ENCODE assay signal across 21 cellular contexts in the genomic region with DNA sequence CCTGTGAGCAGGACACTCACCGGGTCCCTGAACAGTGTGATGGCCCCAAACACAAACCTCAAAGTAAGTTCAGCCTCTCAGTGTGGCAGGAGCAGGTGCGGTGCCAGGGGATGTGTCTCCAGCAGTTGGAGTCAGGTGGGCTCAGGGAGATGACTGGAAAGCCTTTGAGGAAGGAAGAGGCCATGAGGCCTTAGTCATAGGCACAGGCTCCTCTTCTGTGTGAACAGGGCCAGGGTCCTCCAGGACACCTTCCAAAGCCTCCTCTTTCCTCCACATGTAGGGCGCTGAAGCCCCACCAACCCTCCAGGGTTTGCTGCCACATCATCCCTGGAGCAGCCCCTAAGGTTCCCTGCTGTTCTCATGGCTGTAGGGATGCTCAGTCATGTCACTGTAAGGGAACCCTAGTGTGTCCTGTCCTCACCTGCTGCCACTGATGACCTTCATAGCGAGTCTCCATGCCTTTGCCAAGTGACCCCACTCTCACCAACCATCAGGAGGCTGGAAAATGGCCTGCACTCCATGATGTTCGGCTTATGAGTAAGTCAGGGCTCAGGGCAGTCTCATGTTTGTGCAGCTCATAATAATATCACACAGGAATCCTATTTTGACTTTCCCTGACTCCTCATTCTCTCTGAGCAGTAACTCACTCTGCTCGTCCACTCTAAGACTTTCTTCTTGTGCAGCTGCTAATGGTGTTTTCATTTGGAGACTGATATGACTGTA.
DNase-seq lines count a peak whose midpoint lies in the region; ATAC-seq, FAIRE-seq and TF ChIP-seq lines count a peak whose summit lies in the region.
"Had no signal": no experiment of that assay in that cellular context is flagged by ENCODE, and none has a peak within 500 bp of the region (broad histone marks: within the 10 kb centered on the region; RNA-seq: fewer than 3 reads in every experiment).

No MANE protein-coding gene starts in this region.

- DNase-seq in Right ventricle myocardium superior (peak; percentile 30), left ventricle myocardium superior (no peak), RWPE2 (ENCODE audit: low spot score) (peak; percentile 35), kidney (peak; percentile 68), vagina (ENCODE audit: extremely low spot score in 2 of 2) (peak; percentile 89 to 96), PC-9 (no peak)
- DNase-seq: HFFc6, KG1, NCI-H1092, NCI-H1694, NCI-H2107, NCI-H446 treated with DMSO at 0.1 percent for 48 hours, NCI-H82, SJCRH30 had no signal

- no peaks in the 10 kb centered on the region for H4K20me1 ChIP-seq in PC-9 (ENCODE audit: insufficient read depth)

- no peaks in the 10 kb centered on the region for H3K36me3 ChIP-seq in RWPE2 (ENCODE audit: low read depth)
- H3K36me3 ChIP-seq in kidney (ENCODE audit: control insufficient read depth in 1 of 2, insufficient read depth in 2 of 2, low read length in 2 of 2) = no peaks in the 10 kb centered on the region
- no peaks in the 10 kb centered on the region for H3K36me3 ChIP-seq in vagina
- no peaks in the 10 kb centered on the region for H3K36me3 ChIP-seq in PC-9 (ENCODE audit: low read depth)
- H3K36me3 ChIP-seq: SJCRH30 had no signal

- no peak overlapping the region for H3K4me3 ChIP-seq in RWPE2 (ENCODE audit: severe bottlenecking)
- no peak overlapping the region for H3K4me3 ChIP-seq in kidney (ENCODE audit: low read length in 2 of 2)
- H3K4me3 ChIP-seq in vagina = no peak overlapping the region
- no peak overlapping the region for H3K4me3 ChIP-seq in PC-9
- H3K4me3 ChIP-seq: SJCRH30 had no signal

- H3K9ac ChIP-seq in kidney (ENCODE audit: low read length in 2 of 2) = no peak overlapping the region

- no peak for TF ChIP-seq POLR2A in vagina (IDR thresholded peaks at IDR 0.05)

- no peak overlapping the region for H2AFZ ChIP-seq in PC-9

- POLR2A ChIA-PET in PC-9 (lab: Charles Lee; ENCODE audit: unreplicated experiment) = no interaction called here

- H3K4me2 ChIP-seq in PC-9 = no peak overlapping the region

- H3K9me3 ChIP-seq in RWPE2 (ENCODE audit: severe bottlenecking) = peaks cover 3% of the 10 kb centered on the region
- H3K9me3 ChIP-seq in kidney (ENCODE audit: control insufficient read depth in 1 of 2, low read length in 2 of 2) = peaks cover 0 to 3% of the 10 kb centered on the region in 2 donors
- no peaks in the 10 kb centered on the region for H3K9me3 ChIP-seq in vagina
- no peaks in the 10 kb centered on the region; the same call in 1 of the 2 replicates for H3K9me3 ChIP-seq in PC-9 (ENCODE audit: insufficient read depth, low read depth)
- H3K9me3 ChIP-seq: SJCRH30 had no signal

- no peak for TF ChIP-seq CTCF in RWPE2 (IDR thresholded peaks at IDR 0.05; ENCODE audit: poor library complexity, severe bottlenecking)
- TF ChIP-seq CTCF in kidney (IDR thresholded peaks at IDR 0.05; ENCODE audit: borderline replicate concordance, extremely low read depth, insufficient read depth) = no peak
- TF ChIP-seq CTCF in vagina (IDR thresholded peaks at IDR 0.05) = no peak
- TF ChIP-seq CTCF in PC-9 (conservative IDR thresholded peaks at IDR 0.05) = no peak

- CTCF ChIA-PET in PC-9 (lab: Charles Lee) = no interaction called here

- no peaks in the 10 kb centered on the region for H3F3A ChIP-seq in PC-9 (ENCODE audit: insufficient read depth, low read depth)

- no peaks in the 10 kb centered on the region for H3K9me2 ChIP-seq in PC-9 (ENCODE audit: insufficient read depth)

- intact Hi-C loops in Right ventricle myocardium superior (cut with DNase I) = no loop called here
- intact Hi-C loops in left ventricle myocardium superior (cut with micrococcal nuclease) = no loop called here
- intact Hi-C loops in kidney (cut with DNase I) = no loop called here
- intact Hi-C loops in vagina (cut with DNase I) = no loop called here
- intact Hi-C loops in PC-9 (cut with micrococcal nuclease; ENCODE audit: unreplicated experiment) = no loop called here

- H3K27ac ChIP-seq in RWPE2 (ENCODE audit: poor library complexity, severe bottlenecking) = no peak overlapping the region
- H3K27ac ChIP-seq in kidney (ENCODE audit: low read depth in 2 of 2, low read length in 2 of 2) = no peak overlapping the region
- no peak overlapping the region for H3K27ac ChIP-seq in vagina
- H3K27ac ChIP-seq in PC-9 = no peak overlapping the region
- H3K27ac ChIP-seq: C4-2B, SJCRH30 had no signal

- no peaks in the 10 kb centered on the region for H3K79me2 ChIP-seq in PC-9 (ENCODE audit: low read depth)

- ATAC-seq in Right ventricle myocardium superior (ENCODE audit: poor library complexity) (no peak), left ventricle myocardium superior (no peak), RWPE2 (ENCODE audit: low read depth) (no peak), HG03280 (IDR thresholded peaks at IDR 0.05; ENCODE audit: unreplicated experiment) (no peak), HG03095 (IDR thresholded peaks at IDR 0.05; ENCODE audit: unreplicated experiment) (no peak)

- peaks cover 13% of the 10 kb centered on the region for H3K27me3 ChIP-seq in RWPE2 (ENCODE audit: insufficient read depth, poor library complexity, severe bottlenecking)
- H3K27me3 ChIP-seq in vagina = no peaks in the 10 kb centered on the region
- H3K27me3 ChIP-seq in PC-9 (ENCODE audit: insufficient read depth, low read depth) = no peaks in the 10 kb centered on the region

- no peak for FAIRE-seq in kidney (lab: Jason Lieb, UNC)
- FAIRE-seq: A204.1, GM12891, H1 had no signal

- no TSS peak for BruUV-seq in PC-9 (replicated peaks; lab: Mats Ljungman, UMichigan)

- H3K4me1 ChIP-seq in RWPE2 (ENCODE audit: insufficient read depth, poor library complexity, severe bottlenecking) = no peaks in the 10 kb centered on the region
- H3K4me1 ChIP-seq in kidney (ENCODE audit: control insufficient read depth in 1 of 2, insufficient read depth in 1 of 2, low read depth in 1 of 2, low read length in 2 of 2) = no peaks in the 10 kb centered on the region
- no peaks in the 10 kb centered on the region for H3K4me1 ChIP-seq in vagina
- H3K4me1 ChIP-seq in PC-9 (replicated peaks; ENCODE audit: insufficient read depth) = no peaks in the 10 kb centered on the region
- H3K4me1 ChIP-seq: Caco-2, SJCRH30 had no signal

Comparison
In these comparisons a context has a peak if more than half of its experiments do, and no peak if none do; other contexts are left out.
1. DNase-seq: peak in Right ventricle myocardium superior (single experiment), RWPE2 (single experiment), kidney (single experiment) and vagina (2 of 2); none in left ventricle myocardium superior (single experiment) and PC-9 (0 of 2).